ENCODE assay signal across 1 cellular context in the genomic region with DNA sequence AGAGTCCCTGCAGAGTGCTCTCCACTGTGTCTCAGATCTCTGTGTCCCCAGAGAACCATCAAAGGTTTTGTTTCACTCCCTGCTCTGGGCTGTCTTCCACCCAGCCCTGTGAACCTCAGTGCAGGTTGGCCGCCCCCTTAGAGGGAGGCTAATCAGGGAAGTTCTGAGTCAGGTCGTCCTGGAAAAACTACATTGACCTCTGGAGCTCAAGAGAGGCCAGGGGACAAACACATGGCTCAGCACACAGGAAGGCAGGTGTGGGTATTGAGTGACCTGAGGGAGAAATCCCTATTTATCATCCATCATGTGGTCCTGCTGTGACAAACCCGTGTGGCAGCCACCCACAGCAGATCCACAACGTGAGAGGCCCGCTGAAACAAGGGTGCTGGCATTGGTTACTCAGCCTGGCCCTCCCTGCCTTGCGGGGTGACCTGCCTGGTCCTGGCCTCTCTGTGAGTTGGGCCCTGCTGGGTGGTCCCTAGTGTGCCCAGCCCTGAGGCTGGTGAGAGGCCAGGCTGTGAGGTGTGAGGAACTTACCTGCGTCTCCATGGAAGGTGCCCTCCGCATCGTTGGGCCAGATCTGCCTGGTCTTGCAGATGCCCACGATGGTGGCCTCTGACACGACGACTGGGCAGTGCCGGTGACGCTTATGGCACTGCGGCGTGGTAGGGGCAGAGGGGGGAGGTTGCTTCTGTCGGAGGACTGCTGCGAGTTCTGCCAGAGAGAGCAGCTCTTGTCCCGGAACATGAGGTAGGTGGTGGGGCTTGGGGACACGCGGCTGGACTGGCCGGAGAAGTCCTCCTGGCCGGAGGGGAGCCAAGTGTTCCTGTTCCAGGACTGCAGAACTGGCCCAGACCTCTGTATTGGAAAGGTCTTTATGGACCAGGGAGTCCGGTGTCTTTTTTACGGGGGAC.
A peak's percentile ranks its signal among the peaks of the same experiment; 100 is the strongest.
TF ChIP-seq lines count a peak whose summit lies in the region.

No MANE protein-coding gene starts in this region.

TF ChIP-seq in GM12878, 131 proteins besides CTCF, POLR2A, EP300 and RAD21:
- TF ChIP-seq MEF2B (IDR thresholded peaks at IDR 0.05; ENCODE audit: partially characterized antibody, poor library complexity, severe bottlenecking) (peak; percentile 34), RAD51 (IDR thresholded peaks at IDR 0.05) (peak; percentile 46; the same call in 1 of the 2 replicates), EZH2 (IDR thresholded peaks at IDR 0.05; ENCODE audit: borderline replicate concordance, control insufficient read depth, low read depth, low read length) (no peak), POU2F2 (IDR thresholded peaks at IDR 0.05; ENCODE audit: borderline replicate concordance, low read depth, low read length) (no peak), SIN3A (IDR thresholded peaks at IDR 0.05; ENCODE audit: low read depth, low read length) (0 out of 2 replicates have a peak, but pooled peaks have one; percentile 18), ZNF384 (IDR thresholded peaks at IDR 0.05; ENCODE audit: borderline replicate concordance, low read depth, low read length) (no peak), NR2F1 (conservative IDR thresholded peaks at IDR 0.05) (peak; percentile 18; the same call in 1 of the 2 replicates)
- TF ChIP-seq, protein P1, sequence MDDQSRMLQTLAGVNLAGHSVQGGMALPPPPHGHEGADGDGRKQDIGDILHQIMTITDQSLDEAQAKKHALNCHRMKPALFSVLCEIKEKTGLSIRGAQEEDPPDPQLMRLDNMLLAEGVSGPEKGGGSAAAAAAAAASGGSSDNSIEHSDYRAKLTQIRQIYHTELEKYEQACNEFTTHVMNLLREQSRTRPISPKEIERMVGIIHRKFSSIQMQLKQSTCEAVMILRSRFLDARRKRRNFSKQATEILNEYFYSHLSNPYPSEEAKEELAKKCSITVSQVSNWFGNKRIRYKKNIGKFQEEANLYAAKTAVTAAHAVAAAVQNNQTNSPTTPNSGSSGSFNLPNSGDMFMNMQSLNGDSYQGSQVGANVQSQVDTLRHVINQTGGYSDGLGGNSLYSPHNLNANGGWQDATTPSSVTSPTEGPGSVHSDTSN (IDR thresholded peaks at IDR 0.05; ENCODE audit: insufficient replicate concordance, low read depth, low read length) = peak; percentile 48
- TF ChIP-seq, protein P2, sequence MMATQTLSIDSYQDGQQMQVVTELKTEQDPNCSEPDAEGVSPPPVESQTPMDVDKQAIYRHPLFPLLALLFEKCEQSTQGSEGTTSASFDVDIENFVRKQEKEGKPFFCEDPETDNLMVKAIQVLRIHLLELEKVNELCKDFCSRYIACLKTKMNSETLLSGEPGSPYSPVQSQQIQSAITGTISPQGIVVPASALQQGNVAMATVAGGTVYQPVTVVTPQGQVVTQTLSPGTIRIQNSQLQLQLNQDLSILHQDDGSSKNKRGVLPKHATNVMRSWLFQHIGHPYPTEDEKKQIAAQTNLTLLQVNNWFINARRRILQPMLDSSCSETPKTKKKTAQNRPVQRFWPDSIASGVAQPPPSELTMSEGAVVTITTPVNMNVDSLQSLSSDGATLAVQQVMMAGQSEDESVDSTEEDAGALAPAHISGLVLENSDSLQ (IDR thresholded peaks at IDR 0.05) = peak; percentile 24; the same call in 1 of the 2 replicates
- TF ChIP-seq, protein P3, sequence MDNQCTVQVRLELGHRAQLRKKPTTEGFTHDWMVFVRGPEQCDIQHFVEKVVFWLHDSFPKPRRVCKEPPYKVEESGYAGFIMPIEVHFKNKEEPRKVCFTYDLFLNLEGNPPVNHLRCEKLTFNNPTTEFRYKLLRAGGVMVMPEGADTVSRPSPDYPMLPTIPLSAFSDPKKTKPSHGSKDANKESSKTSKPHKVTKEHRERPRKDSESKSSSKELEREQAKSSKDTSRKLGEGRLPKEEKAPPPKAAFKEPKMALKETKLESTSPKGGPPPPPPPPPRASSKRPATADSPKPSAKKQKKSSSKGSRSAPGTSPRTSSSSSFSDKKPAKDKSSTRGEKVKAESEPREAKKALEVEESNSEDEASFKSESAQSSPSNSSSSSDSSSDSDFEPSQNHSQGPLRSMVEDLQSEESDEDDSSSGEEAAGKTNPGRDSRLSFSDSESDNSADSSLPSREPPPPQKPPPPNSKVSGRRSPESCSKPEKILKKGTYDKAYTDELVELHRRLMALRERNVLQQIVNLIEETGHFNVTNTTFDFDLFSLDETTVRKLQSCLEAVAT (IDR thresholded peaks at IDR 0.05) = 0 out of 2 replicates have a peak, but pooled peaks have one; percentile 9
